24 cellular contexts compared by ENCODE assay signal in the genomic region with DNA sequence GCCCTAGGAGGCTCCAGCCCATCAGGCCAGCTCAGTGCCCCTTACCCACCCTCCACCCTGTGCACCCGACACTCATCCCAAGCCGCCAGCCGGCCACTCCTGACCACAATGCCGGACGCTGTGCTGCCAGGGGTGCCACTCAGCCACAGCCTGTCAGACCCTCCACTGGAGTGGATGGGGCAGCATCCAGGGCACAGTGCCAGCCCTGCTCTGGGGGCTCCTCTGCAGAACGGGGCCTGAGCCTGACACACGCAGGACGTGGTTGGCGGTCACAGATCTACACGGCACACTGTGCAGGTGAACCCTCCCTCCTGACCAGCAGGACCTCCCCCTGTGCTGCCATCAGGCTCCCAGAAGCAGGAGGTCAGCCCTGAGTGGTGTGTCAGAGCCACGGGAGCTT.
"Had no signal": no experiment of that assay in that cellular context is flagged by ENCODE, and none has a peak within 500 bp of the region (broad histone marks: within the 10 kb centered on the region; RNA-seq: fewer than 3 reads in every experiment).

No MANE protein-coding gene starts in this region.

- H3K9me3 ChIP-seq: lower lobe of right lung, psoas muscle, thoracic aorta, upper lobe of right lung had no signal

- H3K36me3 ChIP-seq: cardiac muscle cell, thoracic aorta had no signal

- DNase-seq: activated CD4-positive, alpha-beta memory T cell treated with anti-CD3 and anti-CD28 coated beads, Interleukin-2, amount 10 ng/mL, durations not matched to agents 7 days and 5 days; activated CD4-positive, alpha-beta T cell treated with anti-CD3 and anti-CD28 coated beads for 48 hours; activated CD4-positive, CD25-positive, alpha-beta regulatory T cell; activated naive CD4-positive, alpha-beta T cell; activated naive CD8-positive, alpha-beta T cell treated with anti-CD3 and anti-CD28 coated beads for 36 hours; activated T-cell treated with anti-CD3 and anti-CD28 coated beads, Interleukin-2, amount 50 U/mL, for 1 hour; amniotic stem cell; dermis blood vessel endothelial cell; glutamatergic neuron; hippocampal formation; islet precursor cell; left colon; lower lobe of right lung; psoas muscle; stimulated activated CD4-positive, alpha-beta T cell treated with anti-CD3 and anti-CD28 coated beads, Interleukin-2, amount 100 ng/mL, for 48 hours; upper lobe of right lung had no signal

- H3K4me3 ChIP-seq: cardiac muscle cell, lower lobe of right lung, psoas muscle, skin epidermis, thoracic aorta, upper lobe of right lung had no signal

- H3K27ac ChIP-seq: cardiac muscle cell, epithelial cell of prostate, foreskin keratinocyte, lower lobe of right lung, thoracic aorta, upper lobe of right lung had no signal

- H3K9me3 Mint-ChIP-seq: activated CD4-positive, alpha-beta memory T cell treated with anti-CD3 and anti-CD28 coated beads, Interleukin-2, amount 10 ng/mL, durations not matched to agents 7 days and 5 days; activated T-helper 17 cell treated with anti-CD3 and anti-CD28 coated beads, Interleukin-2, amount 50 U/mL, for 72 hours; neural crest cell had no signal

- H3K4me3 Mint-ChIP-seq: activated CD4-positive, alpha-beta memory T cell treated with anti-CD3 and anti-CD28 coated beads, Interleukin-2, amount 10 ng/mL, durations not matched to agents 7 days and 5 days; activated naive CD8-positive, alpha-beta T cell treated with anti-CD3 and anti-CD28 coated beads for 36 hours; activated T-helper 17 cell treated with anti-CD3 and anti-CD28 coated beads, Interleukin-2, amount 50 U/mL, for 72 hours; neural crest cell had no signal

- ATAC-seq: activated T-helper 17 cell treated with anti-CD3 and anti-CD28 coated beads, Interleukin-2, amount 50 U/mL, for 72 hours; left colon; lower lobe of right lung; psoas muscle; right cardiac atrium; upper lobe of right lung had no signal

- H3K27me3 Mint-ChIP-seq: activated CD4-positive, alpha-beta memory T cell treated with anti-CD3 and anti-CD28 coated beads, Interleukin-2, amount 10 ng/mL, durations not matched to agents 7 days and 5 days; activated naive CD8-positive, alpha-beta T cell treated with anti-CD3 and anti-CD28 coated beads for 36 hours; activated T-helper 17 cell treated with anti-CD3 and anti-CD28 coated beads, Interleukin-2, amount 50 U/mL, for 72 hours had no signal

- H3K27me3 ChIP-seq: cardiac muscle cell, foreskin keratinocyte, upper lobe of right lung had no signal

- H3K27ac Mint-ChIP-seq: activated CD4-positive, alpha-beta memory T cell treated with anti-CD3 and anti-CD28 coated beads, Interleukin-2, amount 10 ng/mL, durations not matched to agents 7 days and 5 days; activated naive CD8-positive, alpha-beta T cell treated with anti-CD3 and anti-CD28 coated beads for 36 hours; activated T-helper 17 cell treated with anti-CD3 and anti-CD28 coated beads, Interleukin-2, amount 50 U/mL, for 72 hours had no signal
